In the genomic region with DNA sequence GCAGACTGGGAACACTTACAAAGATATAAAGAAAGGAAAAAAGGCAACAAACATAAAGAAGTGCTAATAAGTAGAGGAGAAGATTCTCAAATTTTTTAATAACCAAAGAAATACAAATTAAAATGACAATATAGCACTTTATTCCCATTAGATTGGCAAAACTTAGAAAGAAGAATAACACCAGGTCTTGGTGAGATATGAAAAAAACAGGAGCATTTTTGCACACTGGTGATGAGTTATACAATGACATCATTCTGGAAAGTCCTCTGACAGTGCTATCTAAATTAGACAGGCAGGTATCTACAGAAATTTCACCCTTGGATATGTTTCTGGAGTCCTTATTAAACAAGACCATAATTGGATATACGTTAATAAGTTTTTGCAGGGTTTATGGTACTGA, we compare ENCODE assay signal across 26 cellular contexts. TPM values are rescaled to one million over a fixed set of nuclear protein-coding genes. Genes with fewer than 3 reads are reported as not detected.
"Had no signal": no experiment of that assay in that cellular context is flagged by ENCODE, and none has a peak within 500 bp of the region (broad histone marks: within the 10 kb centered on the region; RNA-seq: fewer than 3 reads in every experiment).

No MANE protein-coding gene starts in this region.

- H3K36me3 ChIP-seq: stomach, suprapubic skin, thoracic aorta, thyroid gland, tibial artery, tibial nerve, transverse colon, upper lobe of left lung, upper lobe of right lung, uterus, vagina had no signal

- H3K4me3 ChIP-seq: stomach, suprapubic skin, testis, thoracic aorta, thyroid gland, tibial artery, tibial nerve, transverse colon, upper lobe of left lung, upper lobe of right lung, uterus, vagina had no signal

- ATAC-seq: stimulated activated effector memory CD8-positive, alpha-beta T cell treated with anti-CD3 and anti-CD28 coated beads, Interleukin-12 subunit alpha, Interleukin-12 subunit beta, amount 100 ng/mL, for 72 hours; stimulated activated memory B cell treated with anti-CD40 and anti-IgM and Interleukin-4, amounts not matched to agents 10 μg/mL and 1 μg/mL and 100 μg/mL, for 72 hours; stimulated activated naive B cell treated with anti-CD40 and anti-IgM and Interleukin-4, amounts not matched to agents 10 μg/mL and 1 μg/mL and 100 μg/mL, for 72 hours; stimulated activated naive CD8-positive, alpha-beta T cell treated with anti-CD3 and anti-CD28 coated beads, Interleukin-15, amount 100 ng/mL, for 72 hours; stimulated activated naive CD8-positive, alpha-beta T cell treated with anti-CD3 and anti-CD28 coated beads, Interleukin-15, Interleukin-2, amounts not matched to agents 100 U/mL and 50 U/mL, for 24 hours; upper lobe of right lung had no signal

- H3K27ac ChIP-seq: stomach, suprapubic skin, testis, thoracic aorta, thyroid gland, tibial artery, tibial nerve, transverse colon, upper lobe of left lung, upper lobe of right lung, uterus, vagina had no signal

- H3K27me3 ChIP-seq: testis, thyroid gland, tibial artery, tibial nerve, transverse colon, upper lobe of left lung, uterus, vagina had no signal

- DNase-seq: stimulated activated CD4-positive, alpha-beta T cell treated with anti-CD3 and anti-CD28 coated beads, Interleukin-2, amount 100 ng/mL, for 48 hours; stimulated activated CD4-positive, alpha-beta T cell treated with anti-CD3 and anti-CD28 coated beads, Interleukin-4, amount 100 ng/mL, for 1 hour; stimulated activated CD4-positive, alpha-beta T cell treated with anti-CD3 and anti-CD28 coated beads, Interleukin-4, amount 100 ng/mL, for 24 hours; stimulated activated CD4-positive, alpha-beta T cell treated with anti-CD3 and anti-CD28 coated beads, Interleukin-4, amount 100 ng/mL, for 4 hours; stimulated activated CD8-positive, alpha-beta memory T cell treated with anti-CD3 and anti-CD28 coated beads, Interleukin-4, amount 100 ng/mL, for 48 hours; stimulated activated naive B cell treated with anti-CD40 and anti-IgM and Interleukin-4, amounts not matched to agents 10 μg/mL and 1 μg/mL and 100 μg/mL, for 72 hours; stimulated activated naive CD4-positive, alpha-beta T cell; stimulated activated naive CD4-positive, alpha-beta T cell treated with Interleukin-2 at 50 U/mL for 16 hours; stimulated activated naive CD8-positive, alpha-beta T cell treated with anti-CD3 and anti-CD28 coated beads, Interleukin-15, amount 100 ng/mL, for 72 hours; stimulated activated naive CD8-positive, alpha-beta T cell treated with anti-CD3 and anti-CD28 coated beads, Interleukin-15, Interleukin-2, amounts not matched to agents 100 U/mL and 50 U/mL, for 24 hours; stomach; substantia nigra; testis; thyroid gland; tibial artery; transverse colon; upper lobe of left lung; upper lobe of right lung; uterus had no signal

- H3K9me3 ChIP-seq: stomach, suprapubic skin, testis, thoracic aorta, thyroid gland, tibial artery, tibial nerve, transverse colon, upper lobe of left lung, upper lobe of right lung, uterus, vagina had no signal

- H3K4me1 ChIP-seq: stomach, testis, upper lobe of left lung, uterus had no signal

- FAIRE-seq: urothelium cell line had no signal

RNA-seq across cellular contexts. Expression of gene DRD1, which starts 24.9 kb away (rescaled TPM):
- total RNA-seq: thyroid gland, vagina had no signal
